ENCODE assay signal across 21 cellular contexts in the genomic region with DNA sequence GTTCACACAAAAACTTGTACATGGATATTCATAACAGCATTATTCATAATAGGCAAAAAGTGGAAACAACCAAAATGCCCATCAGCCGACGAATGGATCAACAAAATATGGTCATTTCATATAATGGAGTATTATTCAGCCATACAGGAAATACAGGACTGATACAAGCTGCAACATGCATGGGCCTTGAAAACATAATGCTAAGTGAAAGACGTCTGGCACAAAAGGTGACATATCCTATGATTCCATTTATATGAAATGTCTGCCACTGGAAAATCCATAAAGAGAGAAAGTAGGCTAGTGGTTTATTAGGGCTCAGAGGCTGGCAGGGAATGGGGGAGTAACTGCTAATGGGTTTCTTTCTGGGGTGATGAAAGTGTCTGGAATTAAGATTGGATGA.
DNase-seq lines count a peak whose midpoint lies in the region; ATAC-seq and TF ChIP-seq lines count a peak whose summit lies in the region.
"Had no signal": no experiment of that assay in that cellular context is flagged by ENCODE, and none has a peak within 500 bp of the region (broad histone marks: within the 10 kb centered on the region; RNA-seq: fewer than 3 reads in every experiment).

No MANE protein-coding gene starts in this region.

- intact Hi-C loops in Panc1 (cut with micrococcal nuclease; ENCODE audit: unreplicated experiment) (no loop called here), left lung (cut with DNase I) (no loop called here)

- BruUV-seq in Panc1 (replicated peaks; lab: Mats Ljungman, UMichigan), result TSS peak; percentile 45

- H3K9ac ChIP-seq in SK-N-SH (no peak overlapping the region), neural cell (ENCODE audit: low read length) (no peak overlapping the region)

- H3K9me2 ChIP-seq in SK-N-SH (no peaks in the 10 kb centered on the region), neural cell (ENCODE audit: insufficient read depth, low read length) (no peaks in the 10 kb centered on the region)

- TF ChIP-seq CTCF in SK-N-SH (IDR thresholded peaks at IDR 0.05), result no peak
- TF ChIP-seq CTCF in Panc1 (IDR thresholded peaks at IDR 0.05), result no peak
- TF ChIP-seq CTCF in epithelial cell of esophagus (IDR thresholded peaks at IDR 0.05; ENCODE audit: insufficient read depth, low read depth, low read length, missing control alignments), result no peak
- TF ChIP-seq CTCF in neural cell (IDR thresholded peaks at IDR 0.05; ENCODE audit: poor library complexity, severe bottlenecking), result no peak
- no peak for TF ChIP-seq CTCF in left lung (IDR thresholded peaks at IDR 0.05)

- H3K4me2 ChIP-seq in SK-N-SH (no peak overlapping the region), neural cell (ENCODE audit: low read length) (no peak overlapping the region)
- H3K4me2 ChIP-seq: GM23338 had no signal

- peaks cover 6% of the 10 kb centered on the region for H3K79me2 ChIP-seq in SK-N-SH (ENCODE audit: insufficient read depth)
- H3K79me2 ChIP-seq in neural cell (replicated peaks; ENCODE audit: insufficient read depth, low read length), result peaks cover 5% of the 10 kb centered on the region

- H3K27ac ChIP-seq in SK-N-SH (ENCODE audit: low read depth in 2 of 2, low read length in 1 of 2) (peak overlapping the region; percentile 24 to 36; a peak in 2 of 4 replicates), Panc1 (ENCODE audit: low read length) (no peak overlapping the region), neural cell (ENCODE audit: low read length) (no peak overlapping the region), caudate nucleus (ENCODE audit: low read depth, low read length) (no peak overlapping the region), left lung (no peak overlapping the region)
- H3K27ac ChIP-seq: Peyer's patch, SJSA1 had no signal

- WGBS in SK-N-SH (ENCODE audit: low lambda C conversion rate), result 10% methylated on average over 3 of the region's 3 CpGs

- no peaks in the 10 kb centered on the region for H3K36me3 ChIP-seq in SK-N-SH (replicated peaks in 1 of 2; ENCODE audit: control insufficient read depth in 1 of 2, insufficient read depth in 2 of 2, low read length in 1 of 2)
- H3K36me3 ChIP-seq in Panc1 (ENCODE audit: control insufficient read depth, insufficient read depth, low read length), result no peaks in the 10 kb centered on the region
- no peaks in the 10 kb centered on the region for H3K36me3 ChIP-seq in neural cell (ENCODE audit: insufficient read depth, low read length)
- H3K36me3 ChIP-seq in left lung, result peaks cover 0 to 8% of the 10 kb centered on the region in 2 donors
- H3K36me3 ChIP-seq: Peyer's patch had no signal

- TF ChIP-seq RAD21 in SK-N-SH (IDR thresholded peaks at IDR 0.05; ENCODE audit: low read length) (no peak), neural cell (conservative IDR thresholded peaks at IDR 0.05) (no peak)

- H3F3A ChIP-seq in SK-N-SH (replicated peaks; ENCODE audit: insufficient read depth), result peaks cover 13% of the 10 kb centered on the region
- no peaks in the 10 kb centered on the region for H3F3A ChIP-seq in neural cell (ENCODE audit: insufficient read depth, low read length, poor library complexity, severe bottlenecking)

- H3K4me3 ChIP-seq in SK-N-SH (ENCODE audit: low read depth in 2 of 2, low read length in 1 of 2), result no peak overlapping the region
- no peak overlapping the region for H3K4me3 ChIP-seq in Panc1 (ENCODE audit: low read depth in 2 of 2, low read length in 2 of 2)
- no peak overlapping the region for H3K4me3 ChIP-seq in epithelial cell of esophagus (ENCODE audit: low read length)
- no peak overlapping the region for H3K4me3 ChIP-seq in neural cell (ENCODE audit: low read length)
- H3K4me3 ChIP-seq in left lung, result no peak overlapping the region
- H3K4me3 ChIP-seq: GM23338, K562, Peyer's patch, SJSA1 had no signal

- CTCF ChIA-PET in SK-N-SH (lab: Yijun Ruan, JAX) (interaction anchor here (0.6 kb wide), 1 partner anchor 1609 kb away, joined by 3 read pairs; no protein-coding TSS in a partner anchor), Panc1 (lab: Charles Lee) (no interaction called here)

- no peaks in the 10 kb centered on the region; a peak in 1 of 4 replicates for H3K4me1 ChIP-seq in SK-N-SH (ENCODE audit: control insufficient read depth in 1 of 2, insufficient read depth in 2 of 2, low read depth in 1 of 2, low read length in 1 of 2)
- H3K4me1 ChIP-seq in Panc1 (ENCODE audit: control insufficient read depth, insufficient read depth, low read length), result no peaks in the 10 kb centered on the region
- peaks cover 0 to 22% of the 10 kb centered on the region in 2 donors for H3K4me1 ChIP-seq in left lung

- H3K9me3 ChIP-seq in SK-N-SH (no peaks in the 10 kb centered on the region), Panc1 (ENCODE audit: control insufficient read depth, insufficient read depth, low read depth, low read length) (no peaks in the 10 kb centered on the region), neural cell (ENCODE audit: low read length) (no peaks in the 10 kb centered on the region), left lung (no peaks in the 10 kb centered on the region)
- H3K9me3 ChIP-seq: Peyer's patch, SJSA1 had no signal

- no peaks in the 10 kb centered on the region; the same call in 1 of the 2 replicates for H3K27me3 ChIP-seq in SK-N-SH (ENCODE audit: insufficient read depth)
- no peaks in the 10 kb centered on the region for H3K27me3 ChIP-seq in Panc1 (ENCODE audit: control insufficient read depth, insufficient read depth, low read length)
- H3K27me3 ChIP-seq in neural cell (ENCODE audit: insufficient read depth, low read depth, low read length), result no peaks in the 10 kb centered on the region
- no peaks in the 10 kb centered on the region for H3K27me3 ChIP-seq in left lung
- H3K27me3 ChIP-seq: Peyer's patch, SJSA1 had no signal

- H2AFZ ChIP-seq in SK-N-SH (ENCODE audit: low read depth) (no peak overlapping the region), neural cell (ENCODE audit: low read depth, low read length) (no peak overlapping the region)
- H2AFZ ChIP-seq: GM23338 had no signal

- DNase-seq in SK-N-SH, result no peak
- DNase-seq in Panc1 (ENCODE audit: low read depth, low spot score), result no peak
- DNase-seq in epithelial cell of esophagus (ENCODE audit: low read depth), result peak; percentile 88
- no peak for DNase-seq in caudate nucleus (lab: John Stamatoyannopoulos, UW)
- no peak for DNase-seq in left lung
- no peak for DNase-seq in RKO (ENCODE audit: low spot score)
- DNase-seq: DMS153, DND-41, H9, Kasumi-1, MV-4-11, NCI-H2029, NCI-H2227 treated with DMSO at 0.1 percent for 48 hours, NCI-H526 treated with DMSO at 0.1 percent for 48 hours, Peyer's patch had no signal

- ATAC-seq in SK-N-SH treated with all-trans-retinoic acid at 6 μM for 48 hours, result no peak; the same call in 2 of the 3 replicates
- ATAC-seq in Panc1, result no peak
- ATAC-seq in left lung, result no peak
- ATAC-seq: GM23338, K562, Right ventricle myocardium inferior had no signal

- POLR2A ChIA-PET in SK-N-SH (lab: Yijun Ruan, JAX), result no interaction called here
- POLR2A ChIA-PET in Panc1 (lab: Charles Lee), result no interaction called here

- TF ChIP-seq EP300 in SK-N-SH (IDR thresholded peaks at IDR 0.05; ENCODE audit: borderline replicate concordance in 1 of 2, low read depth in 1 of 2, low read length in 1 of 2) (no peak), neural cell (conservative IDR thresholded peaks at IDR 0.05; ENCODE audit: poor library complexity, severe bottlenecking) (peak; percentile 23)

- no peaks in the 10 kb centered on the region for H4K20me1 ChIP-seq in SK-N-SH (ENCODE audit: insufficient read depth)
- no peaks in the 10 kb centered on the region for H4K20me1 ChIP-seq in neural cell (ENCODE audit: insufficient read depth)

- in situ Hi-C loops in Panc1 (cut with HindIII; ENCODE audit: low pct_unique_long_range_greater_than_20kb, low sequenced_read_pairs), result no loop called here

TF ChIP-seq in SK-N-SH, 30 proteins besides CTCF, POLR2A, EP300 and RAD21 (continues in another document):
- TF ChIP-seq, protein P1, sequence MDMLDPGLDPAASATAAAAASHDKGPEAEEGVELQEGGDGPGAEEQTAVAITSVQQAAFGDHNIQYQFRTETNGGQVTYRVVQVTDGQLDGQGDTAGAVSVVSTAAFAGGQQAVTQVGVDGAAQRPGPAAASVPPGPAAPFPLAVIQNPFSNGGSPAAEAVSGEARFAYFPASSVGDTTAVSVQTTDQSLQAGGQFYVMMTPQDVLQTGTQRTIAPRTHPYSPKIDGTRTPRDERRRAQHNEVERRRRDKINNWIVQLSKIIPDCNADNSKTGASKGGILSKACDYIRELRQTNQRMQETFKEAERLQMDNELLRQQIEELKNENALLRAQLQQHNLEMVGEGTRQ (IDR thresholded peaks at IDR 0.05; ENCODE audit: borderline replicate concordance, low read depth, low read length), result no peak
- TF ChIP-seq RXRA (IDR thresholded peaks at IDR 0.05; ENCODE audit: borderline replicate concordance, low read depth), result no peak
- TF ChIP-seq FOXJ3 (CRISPR knock-in tag; IDR thresholded peaks at IDR 0.05), result no peak
- TF ChIP-seq RCOR1 (IDR thresholded peaks at IDR 0.05; ENCODE audit: low read length), result no peak
- no peak for TF ChIP-seq ELF1 (IDR thresholded peaks at IDR 0.05)

TF ChIP-seq in SK-N-SH treated with all-trans-retinoic acid at 6 μM for 48 hours, 23 proteins besides CTCF, POLR2A, EP300 and RAD21 (continues in another document):
- TF ChIP-seq ZNF70 (CRISPR knock-in tag; IDR thresholded peaks at IDR 0.05), result no peak
- TF ChIP-seq ZNF565 (CRISPR knock-in tag; conservative IDR thresholded peaks at IDR 0.05; ENCODE audit: low read depth), result no peak
- TF ChIP-seq ESRRG (CRISPR knock-in tag; IDR thresholded peaks at IDR 0.05), result no peak
- no peak for TF ChIP-seq ZFP3 (CRISPR knock-in tag; IDR thresholded peaks at IDR 0.05)
- no peak for TF ChIP-seq ZFP30 (CRISPR knock-in tag; IDR thresholded peaks at IDR 0.05)
- TF ChIP-seq TCF4 (CRISPR knock-in tag; IDR thresholded peaks at IDR 0.05; ENCODE audit: borderline replicate concordance), result no peak

TF ChIP-seq in neural cell, 6 proteins besides CTCF, POLR2A, EP300 and RAD21 (continues in another document):
- no peak for TF ChIP-seq MXI1 (conservative IDR thresholded peaks at IDR 0.05; ENCODE audit: poor library complexity, severe bottlenecking)
- TF ChIP-seq EZH2 (IDR thresholded peaks at IDR 0.05; ENCODE audit: borderline replicate concordance, insufficient read depth, low read length, poor library complexity, severe bottlenecking), result no peak
- TF ChIP-seq POLR2AphosphoS5 (IDR thresholded peaks at IDR 0.05), result peak; percentile 27
- no peak for TF ChIP-seq TAF1 (IDR thresholded peaks at IDR 0.05; ENCODE audit: low read depth)

Comparison
In these comparisons a context has a peak if more than half of its experiments do, and no peak if none do; other contexts are left out.
1. H3K27ac ChIP-seq: peak in SK-N-SH (2 of 2); none in Panc1 (single experiment), neural cell (single experiment), caudate nucleus (single experiment) and left lung (0 of 2).